ENCODE assay signal across 17 cellular contexts in genomic region chr15:99474981-99475753, GRCh38.
DNase-seq lines count a peak whose midpoint lies in the region; ATAC-seq and TF ChIP-seq lines count a peak whose summit lies in the region.
"Had no signal": no experiment of that assay in that cellular context is flagged by ENCODE, and none has a peak within 500 bp of the region (broad histone marks: within the 10 kb centered on the region; RNA-seq: fewer than 3 reads in every experiment).

No MANE protein-coding gene starts in this region.

- CTCF ChIA-PET in CD4-positive, alpha-beta T cell (lab: Charles Lee), result no interaction called here

- TF ChIP-seq EP300 in stomach (IDR thresholded peaks at IDR 0.05), result peak; percentile 7

- peaks cover 7% of the 10 kb centered on the region for H3K27me3 Mint-ChIP-seq in glutamatergic neuron (ENCODE audit: unreplicated experiment)
- no peaks in the 10 kb centered on the region for H3K27me3 Mint-ChIP-seq in CD4-positive, alpha-beta T cell
- H3K27me3 Mint-ChIP-seq: B cell had no signal

- H3K36me3 ChIP-seq in adrenal gland (replicated peaks in 1 of 2), result no peaks in the 10 kb centered on the region
- H3K36me3 ChIP-seq in stomach, result no peaks in the 10 kb centered on the region
- H3K36me3 ChIP-seq: neutrophil had no signal

- H3K9me3 ChIP-seq in adrenal gland (replicated peaks in 1 of 3) (no peaks in the 10 kb centered on the region), stomach (no peaks in the 10 kb centered on the region)
- no peaks in the 10 kb centered on the region for H3K9me3 ChIP-seq in CD4-positive, alpha-beta T cell (ENCODE audit: control insufficient read depth, low read length)
- H3K9me3 ChIP-seq: neutrophil had no signal

- TF ChIP-seq CTCF in adrenal gland (IDR thresholded peaks at IDR 0.05), result no peak
- no peak for TF ChIP-seq CTCF in glutamatergic neuron (IDR thresholded peaks at IDR 0.05; ENCODE audit: partially characterized antibody, unreplicated experiment)
- TF ChIP-seq CTCF in stomach (IDR thresholded peaks at IDR 0.05), result no peak
- no peak for TF ChIP-seq CTCF in CD4-positive, alpha-beta T cell (IDR thresholded peaks at IDR 0.05)

- H3K4me1 ChIP-seq in adrenal gland (replicated peaks in 1 of 2) (peaks cover 17 to 45% of the 10 kb centered on the region in 2 donors), stomach (peaks cover 20 to 61% (median 37%) of the 10 kb centered on the region in 4 donors)

- intact Hi-C loops in adrenal gland (cut with DNase I), result no loop called here
- intact Hi-C loops in stomach (cut with DNase I; ENCODE audit: low total_unique reads), result no loop called here
- intact Hi-C loops in CD4-positive, alpha-beta T cell (cut with DNase I, micrococcal nuclease), result no loop called here

- TF ChIP-seq POLR2A in adrenal gland (IDR thresholded peaks at IDR 0.05) (no peak), stomach (IDR thresholded peaks at IDR 0.05) (no peak)

- H3K4me3 ChIP-seq in adrenal gland (no peak overlapping the region), stomach (no peak overlapping the region)

- peaks cover 9% of the 10 kb centered on the region for H3K9me3 Mint-ChIP-seq in glutamatergic neuron (ENCODE audit: unreplicated experiment)
- no peaks in the 10 kb centered on the region for H3K9me3 Mint-ChIP-seq in CD4-positive, alpha-beta T cell

- H3K27ac Mint-ChIP-seq in glutamatergic neuron (ENCODE audit: unreplicated experiment), result peak overlapping the region; percentile 97
- H3K27ac Mint-ChIP-seq in CD4-positive, alpha-beta T cell, result no peak overlapping the region
- H3K27ac Mint-ChIP-seq: B cell had no signal

- POLR2A ChIA-PET in CD4-positive, alpha-beta T cell (lab: Charles Lee), result no interaction called here

- no peak for ATAC-seq in CD4-positive, alpha-beta T cell (ENCODE audit: poor library complexity)
- ATAC-seq in HG03135 (IDR thresholded peaks at IDR 0.05; ENCODE audit: unreplicated experiment), result no peak
- no peak for ATAC-seq in HG03095 (IDR thresholded peaks at IDR 0.05; ENCODE audit: unreplicated experiment)

- 80 to 84% (median 81%) methylated on average over 16 to 22 of the region's 22 CpGs for WGBS in adrenal gland, 4 donors
- WGBS in stomach, 5 donors, result 81 to 92% (median 88%) methylated on average over 20 to 22 of the region's 22 CpGs

- H3K27ac ChIP-seq in adrenal gland, result peak overlapping the region in 2 of 5 donors; percentile 6 to 85
- peak overlapping the region in 4 of 5 donors; percentile 75 to 87 (median 79) for H3K27ac ChIP-seq in stomach
- no peak overlapping the region for H3K27ac ChIP-seq in CD4-positive, alpha-beta T cell (ENCODE audit: low read depth, low read length)
- H3K27ac ChIP-seq: HL-60, neutrophil had no signal

- peak overlapping the region; percentile 46 for H3K4me3 Mint-ChIP-seq in glutamatergic neuron (ENCODE audit: unreplicated experiment)
- no peak overlapping the region for H3K4me3 Mint-ChIP-seq in CD4-positive, alpha-beta T cell

- H3K4me1 Mint-ChIP-seq in glutamatergic neuron (ENCODE audit: low read depth, unreplicated experiment), result peaks cover 27% of the 10 kb centered on the region
- H3K4me1 Mint-ChIP-seq in CD4-positive, alpha-beta T cell (ENCODE audit: low read depth), result peaks cover 32% of the 10 kb centered on the region

- H3K27me3 ChIP-seq in adrenal gland (no peaks in the 10 kb centered on the region), stomach (no peaks in the 10 kb centered on the region)
- no peaks in the 10 kb centered on the region for H3K27me3 ChIP-seq in CD4-positive, alpha-beta T cell (ENCODE audit: control insufficient read depth, insufficient read depth, low read length)

- DNase-seq in adrenal gland (peak in 4 of 7 donors; percentile 35 to 72 (median 53)), glutamatergic neuron (peak; percentile 79), myocyte (ENCODE audit: low read depth) (peak; percentile 89), stomach (no peak)
- DNase-seq in CD4-positive, alpha-beta T cell, result no peak
- no peak for DNase-seq in activated CD8-positive, alpha-beta memory T cell treated with anti-CD3 and anti-CD28 coated beads for 24 hours
- DNase-seq: activated CD4-positive, alpha-beta T cell treated with anti-CD3 and anti-CD28 coated beads for 4 hours; DMS53; HCEC 1CT; Kasumi-1; stimulated activated CD4-positive, alpha-beta T cell treated with anti-CD3 and anti-CD28 coated beads, Interleukin-15, amount 100 ng/mL, for 24 hours; T-helper 2 cell had no signal

- peaks cover 5% of the 10 kb centered on the region for H3K36me3 Mint-ChIP-seq in glutamatergic neuron (ENCODE audit: unreplicated experiment)
- H3K36me3 Mint-ChIP-seq in CD4-positive, alpha-beta T cell (ENCODE audit: low read depth), result no peaks in the 10 kb centered on the region

Comparison
In these comparisons a context has a peak if more than half of its experiments do, and no peak if none do; other contexts are left out.
1. DNase-seq: peak in adrenal gland (4 of 7), glutamatergic neuron (single experiment) and myocyte (single experiment); none in stomach (single experiment), CD4-positive, alpha-beta T cell (0 of 10) and activated CD8-positive, alpha-beta memory T cell treated with anti-CD3 and anti-CD28 coated beads for 24 hours (single experiment).